In genomic region chr12:1844223-1844622, GRCh38 we compare ENCODE assay signal across 23 cellular contexts. TPM values are rescaled to one million over a fixed set of nuclear protein-coding genes. Genes with fewer than 3 reads are reported as not detected.
DNase-seq lines count a peak whose midpoint lies in the region; ATAC-seq and TF ChIP-seq lines count a peak whose summit lies in the region.
"Had no signal": no experiment of that assay in that cellular context is flagged by ENCODE, and none has a peak within 500 bp of the region (broad histone marks: within the 10 kb centered on the region; RNA-seq: fewer than 3 reads in every experiment).

No MANE protein-coding gene starts in this region.

- H3K9ac ChIP-seq in colonic mucosa (ENCODE audit: low read depth in 2 of 2, low read length in 2 of 2) = no peak overlapping the region
- H3K9ac ChIP-seq: GM23248, KMS-11 had no signal

- no peak overlapping the region for H3K27ac ChIP-seq in lower lobe of right lung
- no peak overlapping the region for H3K27ac ChIP-seq in upper lobe of right lung
- no peak overlapping the region for H3K27ac ChIP-seq in colonic mucosa
- H3K27ac ChIP-seq: 22Rv1, GM23248, KMS-11, SJCRH30 had no signal

- peaks cover 18% of the 10 kb centered on the region for H3K4me1 Mint-ChIP-seq in chondrocyte (ENCODE audit: low read depth)
- H3K4me1 Mint-ChIP-seq: CD4-positive, CD25-positive, alpha-beta regulatory T cell had no signal

- no peaks in the 10 kb centered on the region for H3K36me3 ChIP-seq in lower lobe of right lung
- no peaks in the 10 kb centered on the region for H3K36me3 ChIP-seq in upper lobe of right lung
- no peaks in the 10 kb centered on the region for H3K36me3 ChIP-seq in colonic mucosa
- H3K36me3 ChIP-seq: SJCRH30 had no signal

- H3K27me3 ChIP-seq in lower lobe of right lung (ENCODE audit: low read depth) (peaks cover 26% of the 10 kb centered on the region), upper lobe of right lung (peaks cover 16% of the 10 kb centered on the region), colonic mucosa (no peaks in the 10 kb centered on the region)

- DNase-seq in activated effector memory CD4-positive, alpha-beta T cell treated with anti-CD3 and anti-CD28 coated beads, Interleukin-2, amount 50 U/mL, for 16 hours = peak; percentile 16
- no peak for DNase-seq in activated effector memory CD4-positive, alpha-beta T cell treated with Interleukin-2 at 50 U/mL for 16 hours
- DNase-seq in chondrocyte (ENCODE audit: low spot score) (peak; percentile 75), lower lobe of right lung (peak; percentile 36), upper lobe of right lung (peak; percentile 38), colonic mucosa (no peak), NCI-H2107 (lab: John Stamatoyannopoulos, UW) (no peak)
- DNase-seq: AML-193; CD4-positive, CD25-positive, alpha-beta regulatory T cell; GF-D8; GM23248; MV-4-11; NCI-H1417; NCI-H187; NCI-H2227 treated with DMSO at 0.1 percent for 48 hours; NCI-H524; PC-3; RPMI8226; SJCRH30 had no signal

- no peak for ATAC-seq in lower lobe of right lung
- ATAC-seq in upper lobe of right lung = no peak
- no peak for ATAC-seq in HG02938 (IDR thresholded peaks at IDR 0.05; ENCODE audit: unreplicated experiment)
- ATAC-seq: PC-3 had no signal

- no peak overlapping the region for H3K27ac Mint-ChIP-seq in chondrocyte (ENCODE audit: unreplicated experiment)
- H3K27ac Mint-ChIP-seq: CD4-positive, CD25-positive, alpha-beta regulatory T cell had no signal

- H3K4me1 ChIP-seq in lower lobe of right lung = no peaks in the 10 kb centered on the region
- no peaks in the 10 kb centered on the region for H3K4me1 ChIP-seq in upper lobe of right lung
- no peaks in the 10 kb centered on the region for H3K4me1 ChIP-seq in colonic mucosa
- H3K4me1 ChIP-seq: Caco-2, SJCRH30 had no signal

- no peaks in the 10 kb centered on the region for H3K9me3 Mint-ChIP-seq in chondrocyte (ENCODE audit: low read depth)
- H3K9me3 Mint-ChIP-seq: CD4-positive, CD25-positive, alpha-beta regulatory T cell had no signal

- H3K9me3 ChIP-seq in lower lobe of right lung (no peaks in the 10 kb centered on the region), upper lobe of right lung (no peaks in the 10 kb centered on the region), colonic mucosa (no peaks in the 10 kb centered on the region)
- H3K9me3 ChIP-seq: Caco-2, SJCRH30 had no signal

- no peak overlapping the region for H3K4me3 Mint-ChIP-seq in chondrocyte (ENCODE audit: unreplicated experiment)
- H3K4me3 Mint-ChIP-seq: CD4-positive, CD25-positive, alpha-beta regulatory T cell had no signal

- no peak for TF ChIP-seq CTCF in chondrocyte (IDR thresholded peaks at IDR 0.05)
- no peak for TF ChIP-seq CTCF in lower lobe of right lung (IDR thresholded peaks at IDR 0.05)
- TF ChIP-seq CTCF in upper lobe of right lung (IDR thresholded peaks at IDR 0.05) = no peak
- no peak for TF ChIP-seq CTCF in colonic mucosa (IDR thresholded peaks at IDR 0.05)

- H3K27me3 Mint-ChIP-seq in chondrocyte (ENCODE audit: low read depth) = peaks cover 8% of the 10 kb centered on the region

- no peaks in the 10 kb centered on the region for H3K36me3 Mint-ChIP-seq in chondrocyte (ENCODE audit: low read depth)
- H3K36me3 Mint-ChIP-seq: CD4-positive, CD25-positive, alpha-beta regulatory T cell had no signal

- intact Hi-C loops in lower lobe of right lung (cut with DNase I) (no loop called here), upper lobe of right lung (cut with DNase I) (no loop called here), colonic mucosa (cut with DNase I) (no loop called here)

- H3K4me3 ChIP-seq in lower lobe of right lung (no peak overlapping the region), upper lobe of right lung (no peak overlapping the region), colonic mucosa (no peak overlapping the region)
- H3K4me3 ChIP-seq: GM23248, SJCRH30 had no signal

RNA-seq across cellular contexts. Expression of gene LRTM2, which starts 23.9 kb away (rescaled TPM):
- total RNA-seq in chondrocyte (not detected in 3 replicates), lower lobe of right lung (not detected), upper lobe of right lung (not detected), colonic mucosa (not detected)
- total RNA-seq: Caco-2; CD4-positive, CD25-positive, alpha-beta regulatory T cell; GM23248; PC-3; SJCRH30 had no signal

Comparison
In these comparisons a context has a peak if more than half of its experiments do, and no peak if none do; other contexts are left out.
1. DNase-seq: peak in activated effector memory CD4-positive, alpha-beta T cell treated with anti-CD3 and anti-CD28 coated beads, Interleukin-2, amount 50 U/mL, for 16 hours (single experiment), chondrocyte (single experiment), lower lobe of right lung (single experiment) and upper lobe of right lung (single experiment); none in activated effector memory CD4-positive, alpha-beta T cell treated with Interleukin-2 at 50 U/mL for 16 hours (single experiment), colonic mucosa (single experiment) and NCI-H2107 (single experiment).